In genomic region chr14:54050759-54051158, GRCh38 we compare ENCODE assay signal across 26 cellular contexts.
"Had no signal": no experiment of that assay in that cellular context is flagged by ENCODE, and none has a peak within 500 bp of the region (broad histone marks: within the 10 kb centered on the region; RNA-seq: fewer than 3 reads in every experiment).

No MANE protein-coding gene starts in this region.

- H3K36me3 Mint-ChIP-seq: activated CD4-positive, alpha-beta memory T cell treated with anti-CD3 and anti-CD28 coated beads for 36 hours; activated naive CD8-positive, alpha-beta T cell; brain; T-cell had no signal

- H3K4me3 ChIP-seq: SK-N-MC had no signal

- H3K27me3 Mint-ChIP-seq: activated CD4-positive, alpha-beta memory T cell treated with anti-CD3 and anti-CD28 coated beads for 36 hours; activated T-helper 17 cell treated with anti-CD3 and anti-CD28 coated beads, Interleukin-2, amount 50 U/mL, for 72 hours; central memory CD8-positive, alpha-beta T cell; T-cell had no signal

- H3K9me3 Mint-ChIP-seq: activated CD4-positive, alpha-beta memory T cell treated with anti-CD3 and anti-CD28 coated beads for 36 hours; activated CD4-positive, alpha-beta T cell treated with anti-CD3 and anti-CD28 coated beads, Interleukin-2, amount 10 ng/mL, durations not matched to agents 7 days and 5 days; activated naive CD4-positive, alpha-beta T cell treated with anti-CD3 and anti-CD28 coated beads for 36 hours; brain; T-cell had no signal

- H3K27ac Mint-ChIP-seq: activated CD4-positive, alpha-beta memory T cell treated with anti-CD3 and anti-CD28 coated beads for 36 hours; activated CD4-positive, alpha-beta T cell treated with anti-CD3 and anti-CD28 coated beads, Interleukin-2, amount 10 ng/mL, durations not matched to agents 7 days and 5 days; activated naive CD4-positive, alpha-beta T cell treated with anti-CD3 and anti-CD28 coated beads for 36 hours; activated naive CD8-positive, alpha-beta T cell; activated T-helper 17 cell treated with anti-CD3 and anti-CD28 coated beads, Interleukin-2, amount 50 U/mL, for 72 hours; brain; T-cell had no signal

- DNase-seq: activated CD4-positive, alpha-beta memory T cell treated with anti-CD3 and anti-CD28 coated beads for 36 hours; activated CD4-positive, alpha-beta T cell treated with anti-CD3 and anti-CD28 coated beads, Interleukin-2, amount 10 ng/mL, durations not matched to agents 7 days and 5 days; activated CD4-positive, CD25-positive, alpha-beta regulatory T cell; activated gamma-delta T cell; activated naive CD4-positive, alpha-beta T cell treated with anti-CD3 and anti-CD28 coated beads for 36 hours; activated T-cell treated with anti-CD3 and anti-CD28 coated beads for 4 hours; activated T-cell treated with anti-CD3 and anti-CD28 coated beads, Interleukin-2, amount 50 U/mL, for 48 hours; amygdala; NCI-H1048; NCI-H146; NCI-H187 treated with DMSO at 0.1 percent for 48 hours; NCI-H2081 treated with DMSO at 0.1 percent for 48 hours; NCI-H446; NCI-H524 treated with DMSO at 0.1 percent for 48 hours; RPMI8226; T-cell; T-helper 2 cell; T1000 had no signal

- H3K4me3 Mint-ChIP-seq: activated CD4-positive, alpha-beta memory T cell treated with anti-CD3 and anti-CD28 coated beads for 36 hours; activated CD4-positive, alpha-beta T cell treated with anti-CD3 and anti-CD28 coated beads, Interleukin-2, amount 10 ng/mL, durations not matched to agents 7 days and 5 days; activated naive CD4-positive, alpha-beta T cell treated with anti-CD3 and anti-CD28 coated beads for 36 hours; activated naive CD8-positive, alpha-beta T cell; activated T-helper 17 cell treated with anti-CD3 and anti-CD28 coated beads, Interleukin-2, amount 50 U/mL, for 72 hours; brain; central memory CD8-positive, alpha-beta T cell; T-cell had no signal

- ATAC-seq: activated T-helper 17 cell treated with anti-CD3 and anti-CD28 coated beads, Interleukin-2, amount 50 U/mL, for 72 hours; Panc1; Right ventricle myocardium inferior; T-cell had no signal

- H3K4me1 Mint-ChIP-seq: activated CD4-positive, alpha-beta T cell treated with anti-CD3 and anti-CD28 coated beads, Interleukin-2, amount 10 ng/mL, durations not matched to agents 7 days and 5 days; activated T-helper 17 cell treated with anti-CD3 and anti-CD28 coated beads, Interleukin-2, amount 50 U/mL, for 72 hours; brain; central memory CD8-positive, alpha-beta T cell; T-cell had no signal

- H3K27ac ChIP-seq: SK-N-MC, VCaP had no signal
